In genomic region chr6:75463896-75464295, GRCh38 we compare ENCODE assay signal across 26 cellular contexts. TPM values are rescaled to one million over a fixed set of nuclear protein-coding genes. Genes with fewer than 3 reads are reported as not detected.
"Had no signal": no experiment of that assay in that cellular context is flagged by ENCODE, and none has a peak within 500 bp of the region (broad histone marks: within the 10 kb centered on the region; RNA-seq: fewer than 3 reads in every experiment).

No MANE protein-coding gene starts in this region.

- FAIRE-seq: bronchial epithelial cell, islet of Langerhans had no signal

- H3K4me3 Mint-ChIP-seq: activated B cell treated with CpG ODN at 0.5 μM for 24 hours; activated CD4-positive, alpha-beta T cell treated with anti-CD3 and anti-CD28 coated beads for 36 hours; activated naive CD8-positive, alpha-beta T cell; activated T-cell treated with anti-CD3 and anti-CD28 coated beads, Interleukin-2, amount 50 U/mL, for 4 hours; naive thymus-derived CD4-positive, alpha-beta T cell; neural crest cell; stimulated activated naive CD8-positive, alpha-beta T cell treated with anti-CD3 and anti-CD28 coated beads, Interleukin-15, Interleukin-2, amounts not matched to agents 100 ng/mL and 50 ng/mL, for 24 hours; T-helper 17 cell had no signal

- H3K36me3 Mint-ChIP-seq: activated naive CD8-positive, alpha-beta T cell; naive thymus-derived CD4-positive, alpha-beta T cell had no signal

- H3K27ac ChIP-seq: epithelial cell of prostate, tibial nerve, vagina had no signal

- DNase-seq: activated B cell treated with CpG ODN at 0.5 μM for 24 hours; activated CD4-positive, alpha-beta T cell treated with anti-CD3 and anti-CD28 coated beads for 36 hours; activated CD4-positive, alpha-beta T cell treated with anti-CD3 and anti-CD28 coated beads, Interleukin-2, amount 50 U/mL, for 48 hours; activated CD8-positive, alpha-beta memory T cell treated with anti-CD3 and anti-CD28 coated beads, Interleukin-2, amount 50 U/mL, for 48 hours; activated naive CD4-positive, alpha-beta T cell; activated T-cell treated with anti-CD3 and anti-CD28 coated beads, Interleukin-2, amount 50 U/mL, for 4 hours; cerebellar nuclear complex; cortex of kidney; foreskin fibroblast; hypothalamus; naive thymus-derived CD4-positive, alpha-beta T cell; occipital lobe; stimulated activated CD4-positive, alpha-beta T cell treated with anti-CD3 and anti-CD28 coated beads, Interleukin-1b, Interleukin-23, amount 100 ng/mL, for 48 hours; substantia nigra; SW 1271; T-helper 17 cell had no signal

- H3K9me3 Mint-ChIP-seq: activated T-cell treated with anti-CD3 and anti-CD28 coated beads, Interleukin-2, amount 50 U/mL, for 4 hours; activated T-helper 2 cell treated with anti-CD3 and anti-CD28 coated beads, Interferon-gamma antibody, Interleukin-2, Interleukin-4, amounts not matched to agents 10 μg/mL and 5 μg/mL and 100 μg/mL, durations not matched to agents 14 hours and 24 hours and 36 hours; stimulated activated naive CD8-positive, alpha-beta T cell treated with anti-CD3 and anti-CD28 coated beads, Interleukin-15, Interleukin-2, amounts not matched to agents 100 ng/mL and 50 ng/mL, for 24 hours had no signal

- H3K27me3 ChIP-seq: tibial nerve, vagina had no signal

- H3K4me3 ChIP-seq: tibial nerve, vagina had no signal

- ATAC-seq: activated CD4-positive, alpha-beta T cell treated with anti-CD3 and anti-CD28 coated beads for 36 hours; activated T-cell treated with anti-CD3 and anti-CD28 coated beads, Interleukin-2, amount 50 U/mL, for 4 hours; naive thymus-derived CD4-positive, alpha-beta T cell; T-helper 17 cell had no signal

- H3K36me3 ChIP-seq: tibial nerve, vagina had no signal

- H3K9me3 ChIP-seq: tibial nerve, vagina had no signal

- H3K27ac Mint-ChIP-seq: activated B cell treated with CpG ODN at 0.5 μM for 24 hours; activated CD4-positive, alpha-beta T cell treated with anti-CD3 and anti-CD28 coated beads for 36 hours; activated naive CD8-positive, alpha-beta T cell; activated T-helper 2 cell treated with anti-CD3 and anti-CD28 coated beads, Interferon-gamma antibody, Interleukin-2, Interleukin-4, amounts not matched to agents 10 μg/mL and 5 μg/mL and 100 μg/mL, durations not matched to agents 14 hours and 24 hours and 36 hours; naive thymus-derived CD4-positive, alpha-beta T cell; stimulated activated naive CD8-positive, alpha-beta T cell treated with anti-CD3 and anti-CD28 coated beads, Interleukin-15, Interleukin-2, amounts not matched to agents 100 ng/mL and 50 ng/mL, for 24 hours; T-helper 17 cell had no signal

- H3K4me1 Mint-ChIP-seq: activated B cell treated with CpG ODN at 0.5 μM for 24 hours; activated CD4-positive, alpha-beta T cell treated with anti-CD3 and anti-CD28 coated beads for 36 hours; naive thymus-derived CD4-positive, alpha-beta T cell; neural crest cell; T-helper 17 cell had no signal

- H3K4me1 ChIP-seq: vagina had no signal

RNA-seq across cellular contexts. Expression of gene FILIP1, which starts 29.7 kb away (rescaled TPM):
- total RNA-seq: activated B cell treated with CpG ODN at 0.5 μM for 24 hours; activated CD4-positive, alpha-beta T cell treated with anti-CD3 and anti-CD28 coated beads for 36 hours; activated CD8-positive, alpha-beta memory T cell treated with anti-CD3 and anti-CD28 coated beads for 36 hours; activated T-helper 2 cell treated with anti-CD3 and anti-CD28 coated beads, Interferon-gamma antibody, Interleukin-2, Interleukin-4, amounts not matched to agents 10 μg/mL and 5 μg/mL and 100 μg/mL, durations not matched to agents 14 hours and 24 hours and 36 hours had no signal
